28 cellular contexts compared by ENCODE assay signal in genomic region chr2:10502803-10503107, GRCh38. TPM values are rescaled to one million over a fixed set of nuclear protein-coding genes. Genes with fewer than 3 reads are reported as not detected.
A peak's percentile ranks its signal among the peaks of the same experiment; 100 is the strongest.
DNase-seq lines count a peak whose midpoint lies in the region; ATAC-seq and TF ChIP-seq lines count a peak whose summit lies in the region.
"Had no signal": no experiment of that assay in that cellular context is flagged by ENCODE, and none has a peak within 500 bp of the region (broad histone marks: within the 10 kb centered on the region; RNA-seq: fewer than 3 reads in every experiment).

No MANE protein-coding gene starts in this region.

- no peaks in the 10 kb centered on the region for H3K9me3 Mint-ChIP-seq in activated CD8-positive, alpha-beta memory T cell treated with anti-CD3 and anti-CD28 coated beads, Interleukin-2, amount 10 ng/mL, durations not matched to agents 7 days and 5 days (ENCODE audit: low read depth)
- H3K9me3 Mint-ChIP-seq in H9 = no peaks in the 10 kb centered on the region
- no peaks in the 10 kb centered on the region for H3K9me3 Mint-ChIP-seq in memory B cell
- H3K9me3 Mint-ChIP-seq in progenitor cell of endocrine pancreas (ENCODE audit: low read depth) = no peaks in the 10 kb centered on the region
- H3K9me3 Mint-ChIP-seq: CD8-positive, alpha-beta T cell; IgD-negative memory B cell had no signal

- no peaks in the 10 kb centered on the region for H4K20me1 ChIP-seq in H9 (ENCODE audit: control insufficient read depth, insufficient read depth, insufficient read length)

- no peak overlapping the region for H4K5ac ChIP-seq in H9 (ENCODE audit: insufficient read length, low read depth, low read length)

- H3K4ac ChIP-seq in H9 (ENCODE audit: low read depth, low read length) = no peak overlapping the region

- peaks cover 14% of the 10 kb centered on the region for H3K27me3 Mint-ChIP-seq in activated CD8-positive, alpha-beta memory T cell treated with anti-CD3 and anti-CD28 coated beads, Interleukin-2, amount 10 ng/mL, durations not matched to agents 7 days and 5 days
- H3K27me3 Mint-ChIP-seq in H9 (ENCODE audit: low read depth) (peaks cover 3% of the 10 kb centered on the region; the same call in 1 of the 2 replicates), memory B cell (peaks cover 22% of the 10 kb centered on the region), progenitor cell of endocrine pancreas (peaks cover 19% of the 10 kb centered on the region)

- no peak for ATAC-seq in activated CD8-positive, alpha-beta memory T cell treated with anti-CD3 and anti-CD28 coated beads, Interleukin-2, amount 10 ng/mL, durations not matched to agents 7 days and 5 days
- ATAC-seq in memory B cell (ENCODE audit: low read depth) (no peak), GM21423 (IDR thresholded peaks at IDR 0.05; ENCODE audit: unreplicated experiment) (no peak)
- ATAC-seq: CD8-positive, alpha-beta T cell; GM12878 had no signal

- no peak overlapping the region for H2BK120ac ChIP-seq in H9 (ENCODE audit: low read depth, low read length, poor library complexity, severe bottlenecking)

- H3K9me3 ChIP-seq in H9 (ENCODE audit: control insufficient read depth, low read depth, low read length) = no peaks in the 10 kb centered on the region
- H3K9me3 ChIP-seq: Caco-2 had no signal

- WGBS in H9 (ENCODE audit: extremely low coverage, insufficient read length, low lambda C conversion rate) = no CpG with 5 or more reads among the region's 3 CpGs

- no peak overlapping the region for H3T11ph ChIP-seq in H9 (ENCODE audit: low read length)

- TF ChIP-seq CTCF in H9 (conservative IDR thresholded peaks at IDR 0.05) = no peak
- TF ChIP-seq CTCF in progenitor cell of endocrine pancreas (IDR thresholded peaks at IDR 0.05; ENCODE audit: unreplicated experiment) = no peak

- H3K4me3 Mint-ChIP-seq in activated CD8-positive, alpha-beta memory T cell treated with anti-CD3 and anti-CD28 coated beads, Interleukin-2, amount 10 ng/mL, durations not matched to agents 7 days and 5 days = no peak overlapping the region
- no peak overlapping the region for H3K4me3 Mint-ChIP-seq in H9
- H3K4me3 Mint-ChIP-seq in memory B cell = no peak overlapping the region
- no peak overlapping the region for H3K4me3 Mint-ChIP-seq in progenitor cell of endocrine pancreas (ENCODE audit: low read depth)
- H3K4me3 Mint-ChIP-seq: B cell; CD8-positive, alpha-beta T cell; IgD-negative memory B cell had no signal

- H3K23me2 ChIP-seq in H9 (ENCODE audit: insufficient read length, low read depth, low read length, poor library complexity, severe bottlenecking) = no peaks in the 10 kb centered on the region

- no peak overlapping the region for H2BK5ac ChIP-seq in H9 (ENCODE audit: insufficient read length, low read length)

- no peak overlapping the region for H3K27ac ChIP-seq in H9 (ENCODE audit: insufficient read length, low read depth, low read length)
- H3K27ac ChIP-seq: 22Rv1, C4-2B, KMS-11, PC-9 had no signal

- H3K4me1 Mint-ChIP-seq in activated CD8-positive, alpha-beta memory T cell treated with anti-CD3 and anti-CD28 coated beads, Interleukin-2, amount 10 ng/mL, durations not matched to agents 7 days and 5 days = peaks cover 5% of the 10 kb centered on the region
- H3K4me1 Mint-ChIP-seq in H9 (peaks cover 7% of the 10 kb centered on the region in 2 experiments; a peak in 3 of 4 replicates), memory B cell (peaks cover 3% of the 10 kb centered on the region), progenitor cell of endocrine pancreas (ENCODE audit: low read depth) (peaks cover 10% of the 10 kb centered on the region)
- H3K4me1 Mint-ChIP-seq: B cell had no signal

- H3K4me2 ChIP-seq in H9 (ENCODE audit: insufficient read depth, insufficient read length, low read length) = no peak overlapping the region
- H3K4me2 ChIP-seq: KMS-11, PC-9 had no signal

- H3K36me3 Mint-ChIP-seq in activated CD8-positive, alpha-beta memory T cell treated with anti-CD3 and anti-CD28 coated beads, Interleukin-2, amount 10 ng/mL, durations not matched to agents 7 days and 5 days = no peaks in the 10 kb centered on the region
- H3K36me3 Mint-ChIP-seq in H9 (ENCODE audit: insufficient read depth in 1 of 3, low read depth in 3 of 3) (no peaks in the 10 kb centered on the region; a peak in 1 of 7 replicates), memory B cell (no peaks in the 10 kb centered on the region), progenitor cell of endocrine pancreas (ENCODE audit: insufficient read depth) (no peaks in the 10 kb centered on the region)
- H3K36me3 Mint-ChIP-seq: CD8-positive, alpha-beta T cell; IgD-negative memory B cell had no signal

- no peaks in the 10 kb centered on the region for H3K79me2 ChIP-seq in H9 (ENCODE audit: insufficient read depth, low read length)

- no peak overlapping the region for H2BK12ac ChIP-seq in H9 (ENCODE audit: insufficient read length, low read depth, low read length)

- no peak overlapping the region for H2AK5ac ChIP-seq in H9 (ENCODE audit: insufficient read length, low read length)

- H3K18ac ChIP-seq in H9 (ENCODE audit: insufficient read length, low read depth, low read length) = no peak overlapping the region

- no peak overlapping the region for H3K27ac Mint-ChIP-seq in activated CD8-positive, alpha-beta memory T cell treated with anti-CD3 and anti-CD28 coated beads, Interleukin-2, amount 10 ng/mL, durations not matched to agents 7 days and 5 days
- H3K27ac Mint-ChIP-seq in H9 = peak overlapping the region in 2 of 3 experiments; percentile 13 to 90; a peak in 3 of 7 replicates
- H3K27ac Mint-ChIP-seq in memory B cell = peak overlapping the region; percentile 9
- H3K27ac Mint-ChIP-seq in progenitor cell of endocrine pancreas = peak overlapping the region; percentile 73
- H3K27ac Mint-ChIP-seq: B cell; CD8-positive, alpha-beta T cell had no signal

- CTCF ChIA-PET in activated CD8-positive, alpha-beta memory T cell treated with anti-CD3 and anti-CD28 coated beads, Interleukin-2, amount 10 ng/mL, durations not matched to agents 7 days and 5 days (lab: Charles Lee) = no interaction called here

- no peak overlapping the region for H2BK20ac ChIP-seq in H9 (ENCODE audit: low read depth, low read length, poor library complexity, severe bottlenecking)

- no peak overlapping the region for H2AFZ ChIP-seq in H9 (ENCODE audit: low read length)
- H2AFZ ChIP-seq: PC-9 had no signal

- H3K56ac ChIP-seq in H9 (ENCODE audit: insufficient read length, low read depth, low read length) = peak overlapping the region; percentile 38

- no peak overlapping the region for H3K14ac ChIP-seq in H9 (ENCODE audit: insufficient read depth, low read length)

- no peak overlapping the region for H2BK15ac ChIP-seq in H9 (ENCODE audit: low read depth, low read length)

- no peaks in the 10 kb centered on the region for H3K27me3 ChIP-seq in H9 (ENCODE audit: insufficient read depth, low read length)

- H4K91ac ChIP-seq in H9 (ENCODE audit: insufficient read length, low read depth, low read length) = no peak overlapping the region

- H3K79me1 ChIP-seq in H9 (ENCODE audit: insufficient read depth, low read depth, low read length, poor library complexity, severe bottlenecking) = no peaks in the 10 kb centered on the region

- H4K8ac ChIP-seq in H9 (replicated peaks; ENCODE audit: insufficient read length, low read depth, low read length) = no peak overlapping the region

- no peaks in the 10 kb centered on the region for H3K4me1 ChIP-seq in H9 (ENCODE audit: insufficient read depth, low read length)

- peak; percentile 23 for DNase-seq in activated CD8-positive, alpha-beta memory T cell treated with anti-CD3 and anti-CD28 coated beads, Interleukin-2, amount 50 U/mL, for 48 hours
- DNase-seq in activated CD8-positive, alpha-beta memory T cell treated with anti-CD3 and anti-CD28 coated beads, Interleukin-2, amount 10 ng/mL, durations not matched to agents 7 days and 5 days = no peak
- DNase-seq in H9 = no peak
- DNase-seq in memory B cell (ENCODE audit: low spot score in 2 of 2) = no peak
- DNase-seq in progenitor cell of endocrine pancreas (ENCODE audit: low spot score, unreplicated experiment) = no peak
- no peak for DNase-seq in cerebellum (ENCODE audit: low spot score)
- DNase-seq in nucleus accumbens (lab: John Stamatoyannopoulos, UW) = no peak
- DNase-seq: Caco-2, EL, GDM1, MM.1S, NCI-H1048, NCI-H1417, NCI-H1694 treated with DMSO at 0.1 percent for 48 hours, NCI-H2081, NCI-H2227 treated with DMSO at 0.1 percent for 48 hours, NCI-H526 treated with DMSO at 0.1 percent for 48 hours, PC-9, RPMI8226, SHP77 had no signal

- H3K9ac ChIP-seq in H9 (ENCODE audit: extremely low read depth, insufficient read length, low read length) = no peak overlapping the region
- H3K9ac ChIP-seq: KMS-11 had no signal

- H3K23ac ChIP-seq in H9 (ENCODE audit: insufficient read length, low read depth, low read length) = no peak overlapping the region

RNA-seq across cellular contexts. Expression of gene ODC1, which starts 54.6 kb away (rescaled TPM):
- 10 to 100 TPM; 64.8 to 80.3 TPM for total RNA-seq in activated CD8-positive, alpha-beta memory T cell treated with anti-CD3 and anti-CD28 coated beads, Interleukin-2, amount 10 ng/mL, durations not matched to agents 7 days and 5 days
- 46.5 and 48.3 TPM in 2 replicates for total RNA-seq in H9 (2021)
- 252 and 273 TPM in 2 replicates for total RNA-seq in progenitor cell of endocrine pancreas
- 104 TPM for total RNA-seq in cerebellum
